ENCODE assay signal across 1 cellular context in the genomic region with DNA sequence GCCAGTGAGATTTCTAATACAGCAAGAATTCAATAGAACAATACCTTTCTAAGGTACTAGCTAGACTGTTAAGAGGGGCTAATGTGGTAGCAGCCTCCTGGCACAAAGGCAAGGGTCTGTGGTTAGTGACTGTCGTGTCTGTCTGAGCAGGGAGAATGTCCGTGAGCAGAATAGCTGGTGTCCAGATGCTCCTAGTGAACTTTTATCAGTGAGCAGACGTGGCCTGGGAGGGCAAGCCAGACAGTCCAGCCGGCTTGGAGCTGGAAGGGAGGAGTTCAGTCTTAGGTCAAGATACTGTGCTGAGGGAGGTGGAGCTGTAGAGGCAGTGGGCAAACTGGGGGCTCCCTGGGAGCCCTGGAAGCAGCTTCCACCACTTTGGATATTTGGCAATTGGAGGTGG.
TF ChIP-seq lines count a peak whose summit lies in the region.

No MANE protein-coding gene starts in this region.

TF ChIP-seq in K562, 482 proteins besides CTCF, POLR2A, EP300 and RAD21 (continued from another document):
- TF ChIP-seq UBTF (IDR thresholded peaks at IDR 0.05; ENCODE audit: borderline replicate concordance in 1 of 2, low read depth in 2 of 2, low read length in 2 of 2) = peak in 1 of 2 experiments; percentile 65; a peak in 1 of 4 replicates
